16 cellular contexts compared by ENCODE assay signal in genomic region chr7:150875791-150876190, GRCh38. TPM values are rescaled to one million over a fixed set of nuclear protein-coding genes. Genes with fewer than 3 reads are reported as not detected.
DNase-seq lines count a peak whose midpoint lies in the region; FAIRE-seq and TF ChIP-seq lines count a peak whose summit lies in the region.
"Had no signal": no experiment of that assay in that cellular context is flagged by ENCODE, and none has a peak within 500 bp of the region (broad histone marks: within the 10 kb centered on the region; RNA-seq: fewer than 3 reads in every experiment).

No MANE protein-coding gene starts in this region.

- 70% methylated on average over 4 of the region's 4 CpGs for WGBS in small intestine, 3 donors

- H3K36me3 Mint-ChIP-seq in MCF 10A (ENCODE audit: insufficient read depth, unreplicated experiment): no peaks in the 10 kb centered on the region

- no TSS peak for BruUV-seq in MCF 10A (replicated peaks; lab: Mats Ljungman, UMichigan)

- H3K4me1 ChIP-seq in breast epithelium (no peaks in the 10 kb centered on the region), small intestine (ENCODE audit: control insufficient read depth in 2 of 2, insufficient read depth in 1 of 2, low read depth in 1 of 2, low read length in 1 of 2) (no peaks in the 10 kb centered on the region)
- H3K4me1 ChIP-seq: colonic mucosa had no signal

- intact Hi-C loops in MCF 10A (cut with micrococcal nuclease) (no loop called here), breast epithelium (cut with DNase I; ENCODE audit: low total_unique reads) (no loop called here)

- TF ChIP-seq CTCF in MCF 10A (IDR thresholded peaks at IDR 0.05; ENCODE audit: unreplicated experiment): no peak
- no peak for TF ChIP-seq CTCF in breast epithelium (IDR thresholded peaks at IDR 0.05)
- TF ChIP-seq CTCF in VCaP (conservative IDR thresholded peaks at IDR 0.05): peak; percentile 53; the same call in 1 of the 2 replicates

- TF ChIP-seq POLR2A in breast epithelium (IDR thresholded peaks at IDR 0.05): no peak

- POLR2A ChIA-PET in MCF 10A (lab: Yijun Ruan, JAX): interaction anchor here (1.1 kb wide), 1 partner anchor 28 kb away, joined by 4 read pairs; no protein-coding TSS in a partner anchor

- FAIRE-seq in small intestine (lab: Jason Lieb, UNC): no peak

- CTCF ChIA-PET in MCF 10A (lab: Yijun Ruan, JAX): interaction anchor here (0.5 to 6.1 kb wide), 15 partner anchors 9 to 1067 kb away, joined by 3 to 37 read pairs (median 5); partner anchors contain the start of gene AGAP3

- DNase-seq in MCF 10A (ENCODE audit: unreplicated experiment): peak; percentile 14
- no peak for DNase-seq in breast epithelium (ENCODE audit: low spot score in 2 of 2)
- peak; percentile 15 for DNase-seq in M059J (ENCODE audit: low read depth)
- peak; percentile 34 for DNase-seq in small intestine
- DNase-seq in effector CD4-positive, alpha-beta T cell: no peak
- DNase-seq in D341Med (ENCODE audit: low spot score): no peak
- no peak for DNase-seq in iPS-NIHi11 (ENCODE audit: low spot score)
- DNase-seq: activated CD4-positive, alpha-beta T cell treated with anti-CD3 and anti-CD28 coated beads for 4 hours; activated naive CD4-positive, alpha-beta T cell; C1 segment of cervical spinal cord; colonic mucosa; NCI-H1105 treated with DMSO at 0.1 percent for 48 hours; SHP77 treated with DMSO at 0.1 percent for 48 hours had no signal

- peaks cover 11% of the 10 kb centered on the region for H3K9me3 Mint-ChIP-seq in MCF 10A (ENCODE audit: unreplicated experiment)

- H3K9me3 ChIP-seq in breast epithelium (peaks cover 7 to 10% of the 10 kb centered on the region in 2 donors), small intestine (ENCODE audit: control insufficient read depth, low read depth) (peaks cover 1% of the 10 kb centered on the region)
- H3K9me3 ChIP-seq: colonic mucosa had no signal

- no peaks in the 10 kb centered on the region for H3K36me3 ChIP-seq in breast epithelium
- no peaks in the 10 kb centered on the region for H3K36me3 ChIP-seq in small intestine (ENCODE audit: control insufficient read depth in 2 of 2, insufficient read depth in 2 of 2, low read length in 2 of 2)
- H3K36me3 ChIP-seq: colonic mucosa had no signal

- H3K27me3 Mint-ChIP-seq in MCF 10A (ENCODE audit: insufficient read depth, unreplicated experiment): peaks cover 35% of the 10 kb centered on the region

- H3K4me3 Mint-ChIP-seq in MCF 10A (ENCODE audit: unreplicated experiment): no peak overlapping the region

- H3K4me1 Mint-ChIP-seq in MCF 10A (ENCODE audit: insufficient read depth, unreplicated experiment): peaks cover 12% of the 10 kb centered on the region

- H3K27ac ChIP-seq in breast epithelium: no peak overlapping the region
- peak overlapping the region; percentile 63; the same call in 1 of the 2 replicates for H3K27ac ChIP-seq in VCaP
- no peak overlapping the region for H3K27ac ChIP-seq in small intestine (ENCODE audit: low read depth in 1 of 2, low read length in 1 of 2)
- H3K27ac ChIP-seq: colonic mucosa had no signal

- H3K4me3 ChIP-seq in breast epithelium: no peak overlapping the region
- H3K4me3 ChIP-seq in small intestine (ENCODE audit: low read depth in 1 of 2, low read length in 2 of 2): no peak overlapping the region
- H3K4me3 ChIP-seq: colonic mucosa had no signal

- H3K27me3 ChIP-seq in breast epithelium (no peaks in the 10 kb centered on the region), small intestine (ENCODE audit: control insufficient read depth in 2 of 2, insufficient read depth in 2 of 2, low read length in 2 of 2) (no peaks in the 10 kb centered on the region)
- H3K27me3 ChIP-seq: colonic mucosa had no signal

- no peak overlapping the region for H3K27ac Mint-ChIP-seq in MCF 10A (ENCODE audit: low read depth, unreplicated experiment)

RNA-seq across cellular contexts. Expression of gene AOC1, which starts 23.5 kb away (rescaled TPM):
- total RNA-seq in MCF 10A (2022) (0.23 TPM in 1 of 2 replicates, not detected in the other), breast epithelium (1 to 10 TPM in 1 of 3 donors, not detected in 2; 2.3 TPM)
- total RNA-seq in M059J (2014; rRNA removed; shearing (Covaris generic)): 0.17 TPM in 1 of 2 replicates, not detected in the other
- 100 to 1,000 TPM in 2 of 3 donors, 10 to 100 TPM in 1; 72.7 to 190 (median 156) TPM for polyA plus RNA-seq in small intestine
- total RNA-seq: lung microvascular endothelial cell, temporal lobe had no signal

Comparison
In these comparisons a context has a peak if more than half of its experiments do, and no peak if none do; other contexts are left out.
1. DNase-seq: peak in MCF 10A (single experiment), M059J (single experiment) and small intestine (single experiment); none in breast epithelium (0 of 2), effector CD4-positive, alpha-beta T cell (single experiment), D341Med (single experiment) and iPS-NIHi11 (single experiment).